In genomic region chr7:27185013-27185707, GRCh38 we compare ENCODE assay signal across 8 cellular contexts. TPM values are rescaled to one million over a fixed set of nuclear protein-coding genes. Genes with fewer than 3 reads are reported as not detected.
DNase-seq lines count a peak whose midpoint lies in the region; ATAC-seq and TF ChIP-seq lines count a peak whose summit lies in the region.

TSS of gene HOXA11 (minus strand) at chr7:27185232. CDS start at chr7:27185144, 88 bp downstream.

- H3K27me3 ChIP-seq in neutrophil = peaks cover 100% of the 10 kb centered on the region

- no peaks in the 10 kb centered on the region for H3K36me3 ChIP-seq in neutrophil

- H3K36me3 Mint-ChIP-seq in T-helper 1 cell treated with Interleukin-12 subunit alpha and Interleukin-12 subunit beta and Interleukin-4 antibody, amounts not matched to agents 30 μg/mL and 1 μg/mL, for 36 hours (ENCODE audit: low read depth) = peaks cover 6% of the 10 kb centered on the region

- H3K27ac Mint-ChIP-seq in T-helper 1 cell treated with Interleukin-12 subunit alpha and Interleukin-12 subunit beta and Interleukin-4 antibody, amounts not matched to agents 30 μg/mL and 1 μg/mL, for 36 hours = peak within 1 kb of the TSS; percentile 87

- DNase-seq in T-helper 1 cell (no peak), NCI-H82 (lab: John Stamatoyannopoulos, UW) (peak; percentile 71), dermis blood vessel endothelial cell (peak; percentile 61), A172 (ENCODE audit: low spot score) (no peak), iPS-NIHi7 (ENCODE audit: extremely low spot score) (no peak)

- H3K9me3 ChIP-seq in neutrophil = no peaks in the 10 kb centered on the region

- H3K27ac ChIP-seq in neutrophil = no peak within 1 kb of the TSS

- peaks cover 21% of the 10 kb centered on the region for H3K4me1 Mint-ChIP-seq in T-helper 1 cell treated with Interleukin-12 subunit alpha and Interleukin-12 subunit beta and Interleukin-4 antibody, amounts not matched to agents 30 μg/mL and 1 μg/mL, for 36 hours (ENCODE audit: low read depth)

- TF ChIP-seq CTCF in neutrophil (IDR thresholded peaks at IDR 0.05) = no peak

- no peaks in the 10 kb centered on the region for H3K9me3 Mint-ChIP-seq in T-helper 1 cell treated with Interleukin-12 subunit alpha and Interleukin-12 subunit beta and Interleukin-4 antibody, amounts not matched to agents 30 μg/mL and 1 μg/mL, for 36 hours

- peaks cover 41 to 51% of the 10 kb centered on the region in 2 experiments for H3K4me1 ChIP-seq in neutrophil (ENCODE audit: control insufficient read depth in 1 of 2, insufficient read depth in 1 of 2, low read depth in 1 of 2, low read length in 1 of 2)

- peak within 1 kb of the TSS; percentile 13 to 45 for H3K4me3 ChIP-seq in neutrophil (ENCODE audit: low read depth in 1 of 2, low read length in 1 of 2)

- peaks cover 88% of the 10 kb centered on the region for H3K27me3 Mint-ChIP-seq in T-helper 1 cell treated with Interleukin-12 subunit alpha and Interleukin-12 subunit beta and Interleukin-4 antibody, amounts not matched to agents 30 μg/mL and 1 μg/mL, for 36 hours (ENCODE audit: low read depth)

- no peak for ATAC-seq in GM19395 (IDR thresholded peaks at IDR 0.05; ENCODE audit: unreplicated experiment)

- peak within 1 kb of the TSS; percentile 63 for H3K4me3 Mint-ChIP-seq in T-helper 1 cell treated with Interleukin-12 subunit alpha and Interleukin-12 subunit beta and Interleukin-4 antibody, amounts not matched to agents 30 μg/mL and 1 μg/mL, for 36 hours

RNA-seq across cellular contexts. Expression of gene HOXA11, which starts in this region (rescaled TPM):
- total RNA-seq in dermis blood vessel endothelial cell = under 0.01 and 0.70 TPM in 2 replicates
- total RNA-seq in A172 (2014; rRNA removed; shearing (Covaris generic)) = 1.2 TPM in 2 replicates

Comparison
In these comparisons a context has a peak if more than half of its experiments do, and no peak if none do; other contexts are left out.
1. Peak in DNase-seq in dermis blood vessel endothelial cell; RNA of the gene not detected or under 1 TPM.